35 cellular contexts compared by ENCODE assay signal in genomic region chr10:49382226-49382625, GRCh38. TPM values are rescaled to one million over a fixed set of nuclear protein-coding genes. Genes with fewer than 3 reads are reported as not detected.
"Had no signal": no experiment of that assay in that cellular context is flagged by ENCODE, and none has a peak within 500 bp of the region (broad histone marks: within the 10 kb centered on the region; RNA-seq: fewer than 3 reads in every experiment).

No MANE protein-coding gene starts in this region.

- H3K4me1 Mint-ChIP-seq: naive B cell; natural killer cell; nephron progenitor cell; neural progenitor cell; stimulated activated memory B cell treated with anti-CD40 and anti-IgM and Interleukin-4, amounts not matched to agents 10 μg/mL and 1 μg/mL and 100 μg/mL, for 72 hours; stimulated activated naive CD8-positive, alpha-beta T cell treated with anti-CD3 and anti-CD28 coated beads, Interleukin-15, amount 100 ng/mL, for 72 hours had no signal

- H3K4me2 ChIP-seq: neural progenitor cell, smooth muscle cell had no signal

- H3K9me3 ChIP-seq: left lung, lower lobe of right lung, neutrophil, ovary, right atrium auricular region, right lobe of liver, tibial nerve, upper lobe of left lung, vagina had no signal

- H3K4me1 ChIP-seq: left lung, lower lobe of right lung, neural progenitor cell, right atrium auricular region, right lobe of liver, tibial nerve, upper lobe of left lung, vagina had no signal

- DNase-seq: hippocampal formation; kidney glomerular epithelial cell; left cardiac atrium; left lung; lower lobe of right lung; mammary epithelial cell; mesenchymal stem cell; naive B cell; natural killer cell; nephron progenitor cell; occipital lobe; ovary; right lobe of liver; stimulated activated CD4-positive, alpha-beta T cell treated with anti-CD3 and anti-CD28 coated beads, Interleukin-1b, Interleukin-23, amount 100 ng/mL, for 48 hours; stimulated activated CD4-positive, alpha-beta T cell treated with anti-CD3 and anti-CD28 coated beads, Interleukin-2, amount 100 ng/mL, for 48 hours; stimulated activated CD4-positive, alpha-beta T cell treated with anti-CD3 and anti-CD28 coated beads, Interleukin-4, amount 100 ng/mL, for 4 hours; stimulated activated CD8-positive, alpha-beta memory T cell treated with anti-CD3 and anti-CD28 coated beads, Interleukin-4, amount 100 ng/mL, for 48 hours; stimulated activated naive CD4-positive, alpha-beta T cell treated with Interleukin-2 at 50 U/mL for 16 hours; stimulated activated naive CD8-positive, alpha-beta T cell treated with anti-CD3 and anti-CD28 coated beads, Interleukin-15, amount 100 ng/mL, for 72 hours; substantia nigra; upper lobe of left lung had no signal

- H3K27me3 ChIP-seq: neural progenitor cell, neutrophil, ovary, right atrium auricular region, right lobe of liver, tibial nerve, upper lobe of left lung, vagina had no signal

- H3K27ac Mint-ChIP-seq: natural killer cell; nephron progenitor cell; neural progenitor cell; progenitor cell of endocrine pancreas; stimulated activated memory B cell treated with anti-CD40 and anti-IgM and Interleukin-4, amounts not matched to agents 10 μg/mL and 1 μg/mL and 100 μg/mL, for 72 hours; stimulated activated naive CD8-positive, alpha-beta T cell treated with anti-CD3 and anti-CD28 coated beads, Interleukin-15, amount 100 ng/mL, for 72 hours had no signal

- H3K36me3 ChIP-seq: left lung, lower lobe of right lung, neural progenitor cell, neutrophil, ovary, right atrium auricular region, right lobe of liver, tibial nerve, upper lobe of left lung, vagina had no signal

- H3K36me3 Mint-ChIP-seq: naive B cell; natural killer cell; neural progenitor cell; stimulated activated memory B cell treated with anti-CD40 and anti-IgM and Interleukin-4, amounts not matched to agents 10 μg/mL and 1 μg/mL and 100 μg/mL, for 72 hours had no signal

- H3K9ac ChIP-seq: neural progenitor cell had no signal

- H3K4me3 ChIP-seq: left lung, lower lobe of right lung, neural progenitor cell, ovary, right atrium auricular region, right lobe of liver, smooth muscle cell, tibial nerve, upper lobe of left lung, vagina had no signal

- H3K4me3 Mint-ChIP-seq: natural killer cell; nephron progenitor cell; neural progenitor cell; stimulated activated memory B cell treated with anti-CD40 and anti-IgM and Interleukin-4, amounts not matched to agents 10 μg/mL and 1 μg/mL and 100 μg/mL, for 72 hours; stimulated activated naive CD8-positive, alpha-beta T cell treated with anti-CD3 and anti-CD28 coated beads, Interleukin-15, amount 100 ng/mL, for 72 hours had no signal

- H3K9me3 Mint-ChIP-seq: naive B cell; natural killer cell; nephron progenitor cell; neural progenitor cell; stimulated activated memory B cell treated with anti-CD40 and anti-IgM and Interleukin-4, amounts not matched to agents 10 μg/mL and 1 μg/mL and 100 μg/mL, for 72 hours; stimulated activated naive CD8-positive, alpha-beta T cell treated with anti-CD3 and anti-CD28 coated beads, Interleukin-15, amount 100 ng/mL, for 72 hours had no signal

- H3K27ac ChIP-seq: left lung, lower lobe of right lung, neural progenitor cell, neutrophil, ovary, right atrium auricular region, right lobe of liver, tibial nerve, upper lobe of left lung, vagina had no signal

RNA-seq across cellular contexts. Expression of gene DRGX, which starts 13.7 kb away (rescaled TPM):
- total RNA-seq: left cardiac atrium, liver, lower lobe of right lung, mammary epithelial cell, mononuclear cell, natural killer cell, occipital lobe, ovary, progenitor cell of endocrine pancreas, pulmonary artery endothelial cell, renal cortical epithelial cell, right atrium auricular region, right lobe of liver, skeletal muscle tissue, smooth muscle cell, temporal lobe, tibial nerve, vagina had no signal
